In the genomic region with DNA sequence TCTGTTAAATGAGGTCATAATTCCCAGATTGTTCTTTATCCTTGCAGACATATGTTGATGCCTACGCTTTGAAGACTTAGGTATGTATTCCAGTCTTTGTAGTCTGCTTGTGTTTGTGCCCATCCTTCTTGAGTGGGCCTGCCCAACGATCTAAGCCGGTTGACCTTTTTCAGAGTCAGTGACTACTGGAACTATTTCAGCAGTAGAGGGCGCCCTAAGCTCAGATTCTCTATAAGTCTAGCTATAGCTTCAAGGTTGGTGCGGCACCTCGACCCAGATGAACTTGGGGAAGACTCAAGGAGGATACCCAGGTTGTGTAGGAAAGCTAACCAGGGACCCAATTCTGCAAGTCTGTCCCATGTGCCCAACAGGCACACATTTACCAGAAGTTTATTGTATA, we compare ENCODE assay signal across 9 cellular contexts.
DNase-seq lines count a peak whose midpoint lies in the region; ATAC-seq, FAIRE-seq and TF ChIP-seq lines count a peak whose summit lies in the region.
"Had no signal": no experiment of that assay in that cellular context is flagged by ENCODE, and none has a peak within 500 bp of the region (broad histone marks: within the 10 kb centered on the region; RNA-seq: fewer than 3 reads in every experiment).

No MANE protein-coding gene starts in this region.

- H3K27me3 ChIP-seq in MM.1S (replicated peaks; ENCODE audit: insufficient read depth, low read length) (no peaks in the 10 kb centered on the region), bronchial epithelial cell (ENCODE audit: control insufficient read depth, insufficient read depth, low read length) (no peaks in the 10 kb centered on the region), transverse colon (no peaks in the 10 kb centered on the region), right cardiac atrium (ENCODE audit: control insufficient read depth, insufficient read depth) (no peaks in the 10 kb centered on the region), psoas muscle (ENCODE audit: insufficient read depth in 3 of 3, low read length in 2 of 3) (no peaks in the 10 kb centered on the region)

- no peak for ATAC-seq in right cardiac atrium
- no peak for ATAC-seq in psoas muscle

- intact Hi-C loops in activated naive CD4-positive, alpha-beta T cell treated with anti-CD3 and anti-CD28 coated beads for 36 hours (cut with micrococcal nuclease), result loop anchor here (5.0 kb wide), 1 partner anchor 306 kb away; no protein-coding TSS in a partner anchor
- intact Hi-C loops in transverse colon (cut with DNase I; ENCODE audit: low total_unique reads) (no loop called here), right cardiac atrium (cut with DNase I) (no loop called here), psoas muscle (cut with DNase I) (no loop called here)

- CTCF ChIA-PET in activated naive CD4-positive, alpha-beta T cell treated with anti-CD3 and anti-CD28 coated beads for 36 hours (lab: Charles Lee), result no interaction called here

- in situ Hi-C loops in transverse colon (cut with MboI; ENCODE audit: low pct_ligation_motif_present in 1 of 4, low pct_unique_long_range_greater_than_20kb in 1 of 4, low sequenced_read_pairs in 3 of 4), result loop anchor here in 3 of 4 donors (5.0 to 25.0 kb wide), 2 partner anchors 166 to 301 kb away; no protein-coding TSS in a partner anchor

- H3K9me3 ChIP-seq in MM.1S (replicated peaks; ENCODE audit: insufficient read depth, low read length) (no peaks in the 10 kb centered on the region), transverse colon (peaks cover 8 to 15% of the 10 kb centered on the region in 2 donors), right cardiac atrium (ENCODE audit: control insufficient read depth, low read length) (peaks cover 13% of the 10 kb centered on the region), psoas muscle (peaks cover 17% of the 10 kb centered on the region)

- WGBS in transverse colon (ENCODE audit: low coverage in 1 of 2), 2 donors, result 49 to 60% methylated on average over 1 to 6 of the region's 6 CpGs
- WGBS in right cardiac atrium, result 51% methylated on average over 6 of the region's 6 CpGs
- WGBS in psoas muscle, 3 donors, result 47 to 67% (median 56%) methylated on average over 6 of the region's 6 CpGs

- H3K4me3 ChIP-seq in MM.1S (ENCODE audit: low read length) (no peak overlapping the region), bronchial epithelial cell (ENCODE audit: low read depth, low read length) (no peak overlapping the region), transverse colon (no peak overlapping the region), right cardiac atrium (ENCODE audit: low read length) (no peak overlapping the region), psoas muscle (no peak overlapping the region)

- H3K27ac ChIP-seq in MM.1S (ENCODE audit: low read length) (no peak overlapping the region), transverse colon (no peak overlapping the region), right cardiac atrium (ENCODE audit: low read length) (no peak overlapping the region), psoas muscle (no peak overlapping the region)

- no peak overlapping the region for H3K4me2 ChIP-seq in MM.1S (ENCODE audit: low read depth, low read length)

- H4K20me1 ChIP-seq in MM.1S (ENCODE audit: insufficient read depth, low read length), result no peaks in the 10 kb centered on the region

- peak; percentile 8 for DNase-seq in activated naive CD4-positive, alpha-beta T cell treated with anti-CD3 and anti-CD28 coated beads for 36 hours
- no peak for DNase-seq in activated naive CD4-positive, alpha-beta T cell treated with anti-CD3 and anti-CD28 coated beads, Interleukin-2, amount 50 U/mL, for 16 hours
- peak; percentile 71 for DNase-seq in MM.1S
- peak; percentile 19 for DNase-seq in bronchial epithelial cell (ENCODE audit: low read depth)
- DNase-seq in transverse colon, result peak; percentile 38
- no peak for DNase-seq in amygdala (lab: John Stamatoyannopoulos, UW)
- DNase-seq in right cardiac atrium, result no peak
- no peak for DNase-seq in psoas muscle
- DNase-seq: SIG-M5 had no signal

- H3K27ac Mint-ChIP-seq in activated naive CD4-positive, alpha-beta T cell treated with anti-CD3 and anti-CD28 coated beads for 36 hours, result no peak overlapping the region

- no peak overlapping the region for H3K9ac ChIP-seq in MM.1S (ENCODE audit: low read length)

- H3K36me3 ChIP-seq in MM.1S (replicated peaks; ENCODE audit: insufficient read depth, low read length) (no peaks in the 10 kb centered on the region), bronchial epithelial cell (ENCODE audit: control insufficient read depth, insufficient read depth, low read length) (no peaks in the 10 kb centered on the region), transverse colon (peaks cover 0 to 3% (median 0%) of the 10 kb centered on the region in 4 donors), psoas muscle (ENCODE audit: insufficient read depth in 1 of 2, low read depth in 1 of 2) (no peaks in the 10 kb centered on the region)

- H2AFZ ChIP-seq in MM.1S (ENCODE audit: low read length), result no peak overlapping the region

- no peaks in the 10 kb centered on the region for H3K36me3 Mint-ChIP-seq in activated naive CD4-positive, alpha-beta T cell treated with anti-CD3 and anti-CD28 coated beads for 36 hours (ENCODE audit: low read depth)

- H3K9me3 Mint-ChIP-seq in activated naive CD4-positive, alpha-beta T cell treated with anti-CD3 and anti-CD28 coated beads for 36 hours, result peaks cover 11% of the 10 kb centered on the region

- H3K4me1 Mint-ChIP-seq in activated naive CD4-positive, alpha-beta T cell treated with anti-CD3 and anti-CD28 coated beads for 36 hours (ENCODE audit: low read depth), result no peaks in the 10 kb centered on the region

- no peaks in the 10 kb centered on the region for H3F3A ChIP-seq in MM.1S (ENCODE audit: insufficient read depth, low read length)

- no peak overlapping the region for H3K4me3 Mint-ChIP-seq in activated naive CD4-positive, alpha-beta T cell treated with anti-CD3 and anti-CD28 coated beads for 36 hours

- TF ChIP-seq POLR2A in transverse colon (IDR thresholded peaks at IDR 0.05), result no peak

- no peaks in the 10 kb centered on the region for H3K9me2 ChIP-seq in MM.1S (replicated peaks; ENCODE audit: insufficient read depth, low read length)

- peak; percentile 72 for FAIRE-seq in bronchial epithelial cell (lab: Jason Lieb, UNC)

- peak; percentile 77 for TF ChIP-seq CTCF in MM.1S (IDR thresholded peaks at IDR 0.05; ENCODE audit: low read length)
- peak; percentile 34 for TF ChIP-seq CTCF in bronchial epithelial cell (IDR thresholded peaks at IDR 0.05; ENCODE audit: insufficient read depth, low read length, severe bottlenecking)
- TF ChIP-seq CTCF in transverse colon (IDR thresholded peaks at IDR 0.05), result peak in 4 of 5 experiments; percentile 24 to 49 (median 38)
- TF ChIP-seq CTCF in psoas muscle (IDR thresholded peaks at IDR 0.05), result no peak

- no peak for TF ChIP-seq EP300 in transverse colon (IDR thresholded peaks at IDR 0.05; ENCODE audit: low read depth)

- no peaks in the 10 kb centered on the region for H3K79me2 ChIP-seq in MM.1S (ENCODE audit: low read length)

- peaks cover 2% of the 10 kb centered on the region for H3K27me3 Mint-ChIP-seq in activated naive CD4-positive, alpha-beta T cell treated with anti-CD3 and anti-CD28 coated beads for 36 hours (ENCODE audit: low read depth)

- H3K4me1 ChIP-seq in MM.1S (ENCODE audit: low read length), result no peaks in the 10 kb centered on the region
- no peaks in the 10 kb centered on the region for H3K4me1 ChIP-seq in transverse colon
- H3K4me1 ChIP-seq in right cardiac atrium (ENCODE audit: control insufficient read depth, insufficient read depth, low read length), result no peaks in the 10 kb centered on the region
- H3K4me1 ChIP-seq in psoas muscle, result no peaks in the 10 kb centered on the region

Comparison
In these comparisons a context has a peak if more than half of its experiments do, and no peak if none do; other contexts are left out.
1. DNase-seq: peak in activated naive CD4-positive, alpha-beta T cell treated with anti-CD3 and anti-CD28 coated beads for 36 hours (single experiment), MM.1S (single experiment), bronchial epithelial cell (single experiment) and transverse colon (single experiment); none in activated naive CD4-positive, alpha-beta T cell treated with anti-CD3 and anti-CD28 coated beads, Interleukin-2, amount 50 U/mL, for 16 hours (single experiment), amygdala (0 of 56), right cardiac atrium (0 of 3) and psoas muscle (0 of 2).